In genomic region chr11:95891423-95892177, GRCh38 we compare ENCODE assay signal across 12 cellular contexts. TPM values are rescaled to one million over a fixed set of nuclear protein-coding genes. Genes with fewer than 3 reads are reported as not detected.
DNase-seq lines count a peak whose midpoint lies in the region; ATAC-seq and TF ChIP-seq lines count a peak whose summit lies in the region.
"Had no signal": no experiment of that assay in that cellular context is flagged by ENCODE, and none has a peak within 500 bp of the region (broad histone marks: within the 10 kb centered on the region; RNA-seq: fewer than 3 reads in every experiment).

No MANE protein-coding gene starts in this region.

- in situ Hi-C loops in KBM-7 (cut with MboI; ENCODE audit: low pct_unique_long_range_greater_than_20kb, low sequenced_read_pairs), result no loop called here

- no peak overlapping the region for H3K27ac Mint-ChIP-seq in neural progenitor cell
- H3K27ac Mint-ChIP-seq in osteocyte (ENCODE audit: unreplicated experiment), result no peak overlapping the region
- H3K27ac Mint-ChIP-seq: activated naive CD8-positive, alpha-beta T cell had no signal

- H3K4me3 ChIP-seq in neural progenitor cell, result no peak overlapping the region
- H3K4me3 ChIP-seq: thyroid gland had no signal

- peaks cover 53% of the 10 kb centered on the region for H3K79me2 ChIP-seq in neural progenitor cell (ENCODE audit: low read depth)

- H3K36me3 ChIP-seq in neural progenitor cell, result peaks cover 9% of the 10 kb centered on the region

- peaks cover 4% of the 10 kb centered on the region for H3K4me1 Mint-ChIP-seq in neural progenitor cell
- peaks cover 5% of the 10 kb centered on the region for H3K4me1 Mint-ChIP-seq in osteocyte (ENCODE audit: unreplicated experiment)

- H3K9me3 ChIP-seq in neural progenitor cell (ENCODE audit: low read depth), result no peaks in the 10 kb centered on the region
- H3K9me3 ChIP-seq: Caco-2, thyroid gland had no signal

- H3K9me3 Mint-ChIP-seq in neural progenitor cell (no peaks in the 10 kb centered on the region), osteocyte (ENCODE audit: unreplicated experiment) (peaks cover 3% of the 10 kb centered on the region)

- no peak overlapping the region for H3K9ac ChIP-seq in neural progenitor cell

- H3F3A ChIP-seq in neural progenitor cell (ENCODE audit: low read depth), result no peaks in the 10 kb centered on the region

- H3K27ac ChIP-seq in neural progenitor cell, result no peak overlapping the region
- H3K27ac ChIP-seq: thyroid gland had no signal

- TF ChIP-seq CTCF in neural progenitor cell (IDR thresholded peaks at IDR 0.05) (no peak), osteocyte (IDR thresholded peaks at IDR 0.05) (no peak)

- H3K27me3 ChIP-seq in neural progenitor cell, result no peaks in the 10 kb centered on the region
- H3K27me3 ChIP-seq: thyroid gland had no signal

- H3K27me3 Mint-ChIP-seq in neural progenitor cell (ENCODE audit: insufficient read depth, low read depth), result no peaks in the 10 kb centered on the region
- no peaks in the 10 kb centered on the region for H3K27me3 Mint-ChIP-seq in osteocyte (ENCODE audit: unreplicated experiment)
- H3K27me3 Mint-ChIP-seq: activated naive CD8-positive, alpha-beta T cell had no signal

- H4K20me1 ChIP-seq in neural progenitor cell (ENCODE audit: low read depth), result peaks cover 8% of the 10 kb centered on the region

- ATAC-seq in GM18517 (IDR thresholded peaks at IDR 0.05; ENCODE audit: unreplicated experiment), result peak; percentile 63
- ATAC-seq in GM21786 (IDR thresholded peaks at IDR 0.05; ENCODE audit: unreplicated experiment), result peak; percentile 68

- DNase-seq in KBM-7 (peak; percentile 15), left kidney (ENCODE audit: low read depth, low spot score) (peak; percentile 11), neural progenitor cell (ENCODE audit: low spot score) (no peak), GM19238 (ENCODE audit: insufficient read length, low spot score) (no peak), osteocyte (ENCODE audit: extremely low spot score, unreplicated experiment) (no peak), iPS-NIHi7 (ENCODE audit: extremely low spot score) (no peak)
- DNase-seq: Caco-2, Karpas-422, thyroid gland had no signal

- H2AFZ ChIP-seq in neural progenitor cell (replicated peaks), result no peak overlapping the region

- H3K4me3 Mint-ChIP-seq in neural progenitor cell (no peak overlapping the region), osteocyte (ENCODE audit: unreplicated experiment) (no peak overlapping the region)
- H3K4me3 Mint-ChIP-seq: activated naive CD8-positive, alpha-beta T cell had no signal

- H3K4me2 ChIP-seq in neural progenitor cell, result no peak overlapping the region

- peaks cover 13% of the 10 kb centered on the region for H3K4me1 ChIP-seq in neural progenitor cell

- peaks cover 19% of the 10 kb centered on the region for H3K36me3 Mint-ChIP-seq in neural progenitor cell
- peaks cover 12% of the 10 kb centered on the region for H3K36me3 Mint-ChIP-seq in osteocyte (ENCODE audit: unreplicated experiment)

RNA-seq across cellular contexts. Expression of gene MTMR2, which starts 32.3 kb away (rescaled TPM):
- total RNA-seq in neural progenitor cell (ENCODE audit: low replicate concordance) (52.7 and 68.9 TPM in 2 replicates), osteocyte (41.1 and 43.1 TPM in 2 replicates)

Comparison
In these comparisons a context has a peak if more than half of its experiments do, and no peak if none do; other contexts are left out.
1. DNase-seq: peak in KBM-7 (single experiment) and left kidney (single experiment); none in neural progenitor cell (single experiment), GM19238 (single experiment), osteocyte (single experiment) and iPS-NIHi7 (single experiment).